In genomic region chr5:109589239-109589638, GRCh38 we compare ENCODE assay signal across 24 cellular contexts.
"Had no signal": no experiment of that assay in that cellular context is flagged by ENCODE, and none has a peak within 500 bp of the region (broad histone marks: within the 10 kb centered on the region; RNA-seq: fewer than 3 reads in every experiment).

No MANE protein-coding gene starts in this region.

- H3K27ac ChIP-seq: coronary artery, epithelial cell of prostate, esophagus squamous epithelium, gastrocnemius medialis, heart left ventricle, left lung, lower lobe of right lung had no signal

- ATAC-seq: esophagus mucosa, gastrocnemius medialis, heart left ventricle, left cardiac atrium, left lung, left ventricle myocardium superior, mucosa of descending colon had no signal

- H3K36me3 ChIP-seq: esophagus squamous epithelium, gastrocnemius medialis, heart left ventricle, left lung, lower lobe of right lung had no signal

- H3K9me3 ChIP-seq: esophagus squamous epithelium, gastrocnemius medialis, heart left ventricle, left lung, lower lobe of right lung, mucosa of descending colon had no signal

- H3K4me1 ChIP-seq: esophagus squamous epithelium, gastrocnemius medialis, left lung, lower lobe of right lung had no signal

- H3K4me3 ChIP-seq: coronary artery, dorsolateral prefrontal cortex, esophagus squamous epithelium, gastrocnemius medialis, heart left ventricle, left lung, lower lobe of right lung, mucosa of descending colon had no signal

- FAIRE-seq: colon, endometrium, islet of Langerhans, keratinocyte had no signal

- DNase-seq: dermis blood vessel endothelial cell; dorsolateral prefrontal cortex; effector CD4-positive, alpha-beta T cell; effector memory CD4-positive, alpha-beta T cell; esophagus squamous epithelium; foreskin fibroblast; foreskin melanocyte; gastrocnemius medialis; heart left ventricle; hippocampal formation; left cardiac atrium; left lung; left ventricle myocardium superior; lower lobe of right lung; mesenchymal stem cell; mucosa of descending colon; naive B cell had no signal

- H3K27me3 ChIP-seq: dorsolateral prefrontal cortex, esophagus squamous epithelium, gastrocnemius medialis, heart left ventricle, left lung had no signal
